In genomic region chr6:30614843-30615218, GRCh38 we compare ENCODE assay signal across 8 cellular contexts. TPM values are rescaled to one million over a fixed set of nuclear protein-coding genes. Genes with fewer than 3 reads are reported as not detected.
DNase-seq lines count a peak whose midpoint lies in the region; ATAC-seq lines count a peak whose summit lies in the region.

No MANE protein-coding gene starts in this region.

- POLR2A ChIA-PET in activated CD4-positive, alpha-beta T cell treated with anti-CD3 and anti-CD28 coated beads, Interleukin-2, amount 10 ng/mL, durations not matched to agents 7 days and 5 days (lab: Charles Lee), result interaction anchor here (0.6 to 1.0 kb wide), 8 partner anchors 43 to 1809 kb away, joined by 3 to 7 read pairs (median 4); partner anchors contain the start of genes ABCF1 and MDC1

- peak; percentile 34 for ATAC-seq in GM18909 (IDR thresholded peaks at IDR 0.05; ENCODE audit: poor library complexity, unreplicated experiment)
- ATAC-seq in HG03521 (IDR thresholded peaks at IDR 0.05; ENCODE audit: unreplicated experiment), result peak; percentile 33
- ATAC-seq in left colon, result peak; percentile 64

- no peaks in the 10 kb centered on the region for H3K9me3 Mint-ChIP-seq in activated CD4-positive, alpha-beta T cell treated with anti-CD3 and anti-CD28 coated beads, Interleukin-2, amount 10 ng/mL, durations not matched to agents 7 days and 5 days

- H3K27me3 ChIP-seq in ACC112 (ENCODE audit: insufficient read depth, low read length), result no peaks in the 10 kb centered on the region

- peaks cover 2% of the 10 kb centered on the region for H3K27me3 Mint-ChIP-seq in activated CD4-positive, alpha-beta T cell treated with anti-CD3 and anti-CD28 coated beads, Interleukin-2, amount 10 ng/mL, durations not matched to agents 7 days and 5 days

- DNase-seq in NCI-H69 (lab: John Stamatoyannopoulos, UW) (peak; percentile 99), dedifferentiated amniotic fluid mesenchymal stem cell (ENCODE audit: extremely low spot score) (peak; percentile 98), left colon (peak; percentile 80 to 94)
- DNase-seq in activated CD4-positive, alpha-beta T cell treated with anti-CD3 and anti-CD28 coated beads, Interleukin-2, amount 10 ng/mL, durations not matched to agents 7 days and 5 days, result peak; percentile 96
- DNase-seq in stimulated activated CD4-positive, alpha-beta T cell treated with anti-CD3 and anti-CD28 coated beads, Interleukin-1b, Interleukin-23, amount 100 ng/mL, for 48 hours, result peak; percentile 87

- intact Hi-C loops in left colon (cut with DNase I, micrococcal nuclease), result no loop called here

- H3K36me3 ChIP-seq in ACC112 (ENCODE audit: insufficient read depth, low read length), result peaks cover 28% of the 10 kb centered on the region

- H3K4me3 Mint-ChIP-seq in activated CD4-positive, alpha-beta T cell treated with anti-CD3 and anti-CD28 coated beads, Interleukin-2, amount 10 ng/mL, durations not matched to agents 7 days and 5 days, result peak overlapping the region; percentile 98

- H3K4me1 ChIP-seq in ACC112 (ENCODE audit: control insufficient read depth, insufficient read depth, low read length, unreplicated experiment), result peaks cover 42% of the 10 kb centered on the region

- H2AFZ ChIP-seq in ACC112 (ENCODE audit: low read length, unreplicated experiment), result no peak overlapping the region

- H3K27ac ChIP-seq in ACC112 (ENCODE audit: low read depth, low read length), result peak overlapping the region; percentile 96

- peaks cover 62% of the 10 kb centered on the region for H3K4me1 Mint-ChIP-seq in activated CD4-positive, alpha-beta T cell treated with anti-CD3 and anti-CD28 coated beads, Interleukin-2, amount 10 ng/mL, durations not matched to agents 7 days and 5 days

- H3K27ac Mint-ChIP-seq in activated CD4-positive, alpha-beta T cell treated with anti-CD3 and anti-CD28 coated beads, Interleukin-2, amount 10 ng/mL, durations not matched to agents 7 days and 5 days, result peak overlapping the region; percentile 100

- CTCF ChIA-PET in activated CD4-positive, alpha-beta T cell treated with anti-CD3 and anti-CD28 coated beads, Interleukin-2, amount 10 ng/mL, durations not matched to agents 7 days and 5 days (lab: Charles Lee), result interaction anchor here (0.6 to 3.3 kb wide), 15 partner anchors 9 to 159 kb away, joined by 3 to 18 read pairs (median 4); no protein-coding TSS in a partner anchor

- H3K79me2 ChIP-seq in ACC112 (ENCODE audit: control insufficient read depth, insufficient read depth, low read length, unreplicated experiment), result peaks cover 69% of the 10 kb centered on the region

- peaks cover 67% of the 10 kb centered on the region for H3K36me3 Mint-ChIP-seq in activated CD4-positive, alpha-beta T cell treated with anti-CD3 and anti-CD28 coated beads, Interleukin-2, amount 10 ng/mL, durations not matched to agents 7 days and 5 days (ENCODE audit: low read depth)

- peak overlapping the region; percentile 97 for H3K4me3 ChIP-seq in ACC112 (ENCODE audit: low read depth, low read length)

RNA-seq across cellular contexts. Expression of gene PPP1R10, which starts 2.2 kb away (rescaled TPM):
- total RNA-seq in activated CD4-positive, alpha-beta T cell treated with anti-CD3 and anti-CD28 coated beads, Interleukin-2, amount 10 ng/mL, durations not matched to agents 7 days and 5 days, result 100 to 1,000 TPM in 1 of 2 experiments, 10 to 100 TPM in 1; 99.1 to 117 TPM
- 10 to 100 TPM; 73.6 to 74.8 TPM for total RNA-seq in left colon

RNA-seq across cellular contexts. Expression of gene MRPS18B, which starts 2.8 kb away (rescaled TPM):
- total RNA-seq in activated CD4-positive, alpha-beta T cell treated with anti-CD3 and anti-CD28 coated beads, Interleukin-2, amount 10 ng/mL, durations not matched to agents 7 days and 5 days, result 10 to 100 TPM; 41.4 to 44.4 TPM
- 10 to 100 TPM; 55.7 to 60.6 TPM for total RNA-seq in left colon

RNA-seq across cellular contexts. Expression of gene ATAT1, which starts 11.8 kb away (rescaled TPM):
- total RNA-seq in activated CD4-positive, alpha-beta T cell treated with anti-CD3 and anti-CD28 coated beads, Interleukin-2, amount 10 ng/mL, durations not matched to agents 7 days and 5 days, result 1 to 10 TPM; 8.3 to 9.7 TPM
- 10 to 100 TPM; 11.3 to 13.1 TPM for total RNA-seq in left colon

RNA-seq across cellular contexts. Expression of gene C6orf136, which starts 32.1 kb away (rescaled TPM):
- 10 to 100 TPM; 23.2 to 23.9 TPM for total RNA-seq in activated CD4-positive, alpha-beta T cell treated with anti-CD3 and anti-CD28 coated beads, Interleukin-2, amount 10 ng/mL, durations not matched to agents 7 days and 5 days
- 100 to 1,000 TPM in 1 of 2 donors, 10 to 100 TPM in 1; 78.9 to 101 TPM for total RNA-seq in left colon

RNA-seq across cellular contexts. Expression of gene ABCF1, which starts 43.6 kb away (rescaled TPM):
- 10 to 100 TPM; 72.2 to 78.0 TPM for total RNA-seq in activated CD4-positive, alpha-beta T cell treated with anti-CD3 and anti-CD28 coated beads, Interleukin-2, amount 10 ng/mL, durations not matched to agents 7 days and 5 days
- total RNA-seq in left colon, result 10 to 100 TPM; 41.7 to 52.0 TPM

Comparison
In these comparisons a context has a peak if more than half of its experiments do, and no peak if none do; other contexts are left out.
1. Peak in every context shown above with its lines: DNase-seq, ATAC-seq, H3K4me3 ChIP-seq and H3K27ac ChIP-seq.